In genomic region chr5:27328480-27328879, GRCh38 we compare ENCODE assay signal across 11 cellular contexts.
DNase-seq lines count a peak whose midpoint lies in the region; ATAC-seq and TF ChIP-seq lines count a peak whose summit lies in the region.
"Had no signal": no experiment of that assay in that cellular context is flagged by ENCODE, and none has a peak within 500 bp of the region (broad histone marks: within the 10 kb centered on the region; RNA-seq: fewer than 3 reads in every experiment).

No MANE protein-coding gene starts in this region.

- H3K27ac ChIP-seq in body of pancreas: no peak overlapping the region
- H3K27ac ChIP-seq: heart right ventricle, SK-N-MC had no signal

- H3K36me3 ChIP-seq in body of pancreas (replicated peaks in 1 of 2; ENCODE audit: insufficient read depth in 1 of 2, low read depth in 2 of 2): no peaks in the 10 kb centered on the region
- H3K36me3 ChIP-seq: heart right ventricle had no signal

- no peaks in the 10 kb centered on the region for H3K9me3 ChIP-seq in body of pancreas

- no peak for TF ChIP-seq POLR2A in body of pancreas (IDR thresholded peaks at IDR 0.05)

- no peaks in the 10 kb centered on the region for H3K4me1 ChIP-seq in body of pancreas
- H3K4me1 ChIP-seq: heart right ventricle had no signal

- peak; percentile 72 for DNase-seq in GM04504 (ENCODE audit: low read depth)
- DNase-seq in RPMI7951 (ENCODE audit: low read depth): peak; percentile 97
- DNase-seq in epithelial cell of proximal tubule (ENCODE audit: low read depth): peak; percentile 15
- DNase-seq in renal cortical epithelial cell (ENCODE audit: low read depth): peak; percentile 46
- DNase-seq in body of pancreas: no peak
- DNase-seq in NCI-H446 treated with DMSO at 0.1 percent for 48 hours (lab: John Stamatoyannopoulos, UW): no peak
- DNase-seq: heart right ventricle; NK-92 treated with Interleukin-12 subunit alpha and Interleukin-12 subunit beta, amount 100 ng/mL, for 24 hours had no signal

- no peaks in the 10 kb centered on the region for H3K27me3 ChIP-seq in body of pancreas
- H3K27me3 ChIP-seq: heart right ventricle had no signal

- H3K4me3 ChIP-seq in epithelial cell of proximal tubule (ENCODE audit: low read depth, low read length): no peak overlapping the region
- H3K4me3 ChIP-seq in body of pancreas: no peak overlapping the region
- H3K4me3 ChIP-seq: heart right ventricle, SK-N-MC had no signal

- TF ChIP-seq CTCF in epithelial cell of proximal tubule (conservative IDR thresholded peaks at IDR 0.05; ENCODE audit: low read depth, low read length): no peak
- TF ChIP-seq CTCF in body of pancreas (IDR thresholded peaks at IDR 0.05): no peak

- intact Hi-C loops in body of pancreas (cut with DNase I): no loop called here

- ATAC-seq in body of pancreas (no peak), GM19023 (IDR thresholded peaks at IDR 0.05; ENCODE audit: unreplicated experiment) (no peak), GM21390 (IDR thresholded peaks at IDR 0.05; ENCODE audit: unreplicated experiment) (no peak)
- ATAC-seq: heart right ventricle had no signal

- WGBS in body of pancreas, 2 donors: 61 to 64% methylated on average over 4 of the region's 4 CpGs

Comparison
In these comparisons a context has a peak if more than half of its experiments do, and no peak if none do; other contexts are left out.
1. DNase-seq: peak in GM04504 (single experiment), RPMI7951 (single experiment), epithelial cell of proximal tubule (single experiment) and renal cortical epithelial cell (single experiment); none in body of pancreas (0 of 4) and NCI-H446 treated with DMSO at 0.1 percent for 48 hours (single experiment).